ENCODE assay signal across 8 cellular contexts in the genomic region with DNA sequence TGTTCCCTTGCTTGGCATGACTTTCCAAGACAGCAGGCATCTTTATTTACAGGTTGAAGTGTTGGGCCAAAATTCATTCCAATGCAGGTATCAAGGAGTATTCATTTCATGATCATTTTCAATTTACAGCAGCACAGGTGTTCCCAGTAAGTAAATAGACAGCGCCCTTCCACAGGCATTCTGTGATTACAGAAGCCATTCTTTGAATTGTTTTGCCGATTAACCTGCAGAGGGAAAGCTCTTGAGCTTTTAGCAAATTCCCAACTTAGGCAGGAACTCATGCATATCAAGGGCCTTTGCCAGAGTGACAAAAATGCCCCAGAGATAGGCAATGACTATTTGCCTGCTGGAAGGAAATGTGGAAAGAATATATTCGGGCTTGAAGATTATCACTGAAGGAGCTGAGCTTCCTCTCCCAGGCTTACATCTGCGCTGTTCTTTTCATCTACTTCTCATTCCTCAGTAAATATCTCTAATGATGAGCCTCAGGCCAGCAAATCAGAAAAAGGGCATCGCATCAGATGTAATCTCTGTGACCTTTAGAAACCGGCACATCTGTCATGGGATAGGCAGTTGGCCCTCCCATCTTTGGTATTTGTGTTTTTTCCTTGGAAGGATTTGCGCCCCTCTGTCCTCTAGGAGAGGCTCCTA. TPM values are rescaled to one million over a fixed set of nuclear protein-coding genes. Genes with fewer than 3 reads are reported as not detected.
DNase-seq lines count a peak whose midpoint lies in the region; ATAC-seq and TF ChIP-seq lines count a peak whose summit lies in the region.

No MANE protein-coding gene starts in this region.

- no peaks in the 10 kb centered on the region for H3K27me3 Mint-ChIP-seq in CD4-positive, alpha-beta T cell
- no peaks in the 10 kb centered on the region for H3K27me3 Mint-ChIP-seq in IgD-negative memory B cell
- no peaks in the 10 kb centered on the region for H3K27me3 Mint-ChIP-seq in mesothelial cell of epicardium (ENCODE audit: low read depth)

- POLR2A ChIA-PET in CD4-positive, alpha-beta T cell (lab: Charles Lee), result interaction anchor here (0.5 to 5.8 kb wide), 4 partner anchors 11 to 479 kb away, joined by 3 to 125 read pairs (median 3); no protein-coding TSS in a partner anchor

- no peaks in the 10 kb centered on the region for H3K27me3 ChIP-seq in CD4-positive, alpha-beta T cell (ENCODE audit: control insufficient read depth, insufficient read depth, low read length)
- no peaks in the 10 kb centered on the region for H3K27me3 ChIP-seq in adipocyte (replicated peaks; ENCODE audit: control insufficient read depth, insufficient read depth, low read length)

- TF ChIP-seq CTCF in CD4-positive, alpha-beta T cell (IDR thresholded peaks at IDR 0.05), result no peak
- TF ChIP-seq CTCF in mesothelial cell of epicardium (IDR thresholded peaks at IDR 0.05; ENCODE audit: unreplicated experiment), result no peak

- no peaks in the 10 kb centered on the region for H3K9me3 ChIP-seq in CD4-positive, alpha-beta T cell (ENCODE audit: control insufficient read depth, low read length)
- no peaks in the 10 kb centered on the region for H3K9me3 ChIP-seq in adipocyte (ENCODE audit: control insufficient read depth, low read length)

- CTCF ChIA-PET in CD4-positive, alpha-beta T cell (lab: Charles Lee), result interaction anchor here (0.7 to 5.2 kb wide), 5 partner anchors 9 to 148 kb away, joined by 3 to 70 read pairs (median 6); no protein-coding TSS in a partner anchor

- peak overlapping the region; percentile 88 for H3K27ac Mint-ChIP-seq in CD4-positive, alpha-beta T cell
- peak overlapping the region in 2 of 3 donors; percentile 9 to 96 for H3K27ac Mint-ChIP-seq in IgD-negative memory B cell
- peak overlapping the region; percentile 85 for H3K27ac Mint-ChIP-seq in mesothelial cell of epicardium

- H3K9me3 Mint-ChIP-seq in CD4-positive, alpha-beta T cell, result no peaks in the 10 kb centered on the region
- H3K9me3 Mint-ChIP-seq in IgD-negative memory B cell, result no peaks in the 10 kb centered on the region
- H3K9me3 Mint-ChIP-seq in mesothelial cell of epicardium, result no peaks in the 10 kb centered on the region

- DNase-seq in CD4-positive, alpha-beta T cell, result no peak
- DNase-seq in adipocyte (ENCODE audit: low read depth) (no peak), mesothelial cell of epicardium (ENCODE audit: low spot score in 2 of 2, unreplicated experiment in 2 of 2) (no peak), HPDE6-E6E7 (ENCODE audit: extremely low spot score) (no peak), Right ventricle myocardium superior (no peak), hippocampal formation (lab: John Stamatoyannopoulos, UW) (no peak)

- H3K9ac ChIP-seq in adipocyte (ENCODE audit: low read length), result no peak overlapping the region

- H3K36me3 Mint-ChIP-seq in CD4-positive, alpha-beta T cell (ENCODE audit: low read depth), result peaks cover 68% of the 10 kb centered on the region
- H3K36me3 Mint-ChIP-seq in IgD-negative memory B cell (no peaks in the 10 kb centered on the region), mesothelial cell of epicardium (no peaks in the 10 kb centered on the region)

- peak overlapping the region; percentile 67 for H3K4me3 ChIP-seq in adipocyte (ENCODE audit: low read length)

- peaks cover 87% of the 10 kb centered on the region for H3K4me1 Mint-ChIP-seq in CD4-positive, alpha-beta T cell (ENCODE audit: low read depth)
- peaks cover 5 to 14% (median 6%) of the 10 kb centered on the region in 3 donors for H3K4me1 Mint-ChIP-seq in IgD-negative memory B cell
- peaks cover 44% of the 10 kb centered on the region for H3K4me1 Mint-ChIP-seq in mesothelial cell of epicardium

- intact Hi-C loops in CD4-positive, alpha-beta T cell (cut with DNase I, micrococcal nuclease), result loop anchor here in 1 of 2 experiments (2.0 kb wide), 1 partner anchor 13 kb away; no protein-coding TSS in a partner anchor
- intact Hi-C loops in Right ventricle myocardium superior (cut with DNase I), result no loop called here

- ATAC-seq in CD4-positive, alpha-beta T cell (ENCODE audit: poor library complexity), result no peak
- ATAC-seq in HG03432 (IDR thresholded peaks at IDR 0.05; ENCODE audit: unreplicated experiment), result no peak
- no peak for ATAC-seq in Right ventricle myocardium superior (ENCODE audit: poor library complexity)

- H3K36me3 ChIP-seq in adipocyte (ENCODE audit: control insufficient read depth, insufficient read depth, low read length, severe bottlenecking), result no peaks in the 10 kb centered on the region

- peak overlapping the region; percentile 86 for H3K4me3 Mint-ChIP-seq in CD4-positive, alpha-beta T cell
- H3K4me3 Mint-ChIP-seq in IgD-negative memory B cell (peak overlapping the region in 1 of 4 donors; percentile 87), mesothelial cell of epicardium (peak overlapping the region; percentile 50)

- peaks cover 6% of the 10 kb centered on the region for H3K4me1 ChIP-seq in adipocyte (ENCODE audit: control insufficient read depth, insufficient read depth, low read length)

- H3K27ac ChIP-seq in CD4-positive, alpha-beta T cell (ENCODE audit: low read depth, low read length), result peak overlapping the region; percentile 80

RNA-seq across cellular contexts. Expression of gene TXK, which starts 6.7 kb away (rescaled TPM):
- total RNA-seq in CD4-positive, alpha-beta T cell, result 10 to 100 TPM; 67.0 to 69.9 TPM
- 3.4 TPM for polyA plus RNA-seq in IgD-negative memory B cell
- total RNA-seq in mesothelial cell of epicardium (1.5 to 1.7 TPM (median 1.7 TPM) in 3 replicates), Right ventricle myocardium superior (0.43 TPM)

Comparison
In these comparisons a context has a peak if more than half of its experiments do, and no peak if none do; other contexts are left out.
1. RNA of gene TXK, which starts 6.7 kb away (total RNA-seq): 67.0 to 69.9 TPM in CD4-positive, alpha-beta T cell; 1.5 to 1.7 TPM in mesothelial cell of epicardium and 0.43 TPM in Right ventricle myocardium superior (single experiment); every median in the first group is over 10 times any median in the second.
2. Peak in every context shown above with its lines, with median percentiles within 50 percentile points of each other: H3K27ac Mint-ChIP-seq.